In genomic region chrX:1451676-1452496, GRCh38 we compare ENCODE assay signal across 8 cellular contexts. TPM values are rescaled to one million over a fixed set of nuclear protein-coding genes. Genes with fewer than 3 reads are reported as not detected.
DNase-seq lines count a peak whose midpoint lies in the region; ATAC-seq and TF ChIP-seq lines count a peak whose summit lies in the region.

No MANE protein-coding gene starts in this region.

- H3F3A ChIP-seq in SK-N-SH (replicated peaks; ENCODE audit: insufficient read depth): peaks cover 8% of the 10 kb centered on the region

- H3K27ac ChIP-seq in SK-N-SH (ENCODE audit: low read depth in 2 of 2, low read length in 1 of 2) (peak overlapping the region in 1 of 2 experiments; percentile 75; a peak in 1 of 4 replicates), ascending aorta (peak overlapping the region; percentile 75 to 82), thoracic aorta (peak overlapping the region; percentile 60)

- H3K9me3 ChIP-seq in SK-N-SH: no peaks in the 10 kb centered on the region
- H3K9me3 ChIP-seq in ascending aorta: no peaks in the 10 kb centered on the region
- H3K9me3 ChIP-seq in thoracic aorta: no peaks in the 10 kb centered on the region

- DNase-seq in SK-N-SH (no peak), ascending aorta (ENCODE audit: low spot score in 2 of 2) (peak in 1 of 2 donors; percentile 64), left lobe of liver (ENCODE audit: low spot score) (peak; percentile 47), thoracic aorta (ENCODE audit: low spot score) (no peak), GM20000 (ENCODE audit: low spot score) (no peak)

- H3K36me3 ChIP-seq in SK-N-SH (replicated peaks in 1 of 2; ENCODE audit: control insufficient read depth in 1 of 2, insufficient read depth in 2 of 2, low read length in 1 of 2): peaks cover 0 to 4% of the 10 kb centered on the region in 2 experiments
- no peaks in the 10 kb centered on the region for H3K36me3 ChIP-seq in ascending aorta
- no peaks in the 10 kb centered on the region for H3K36me3 ChIP-seq in thoracic aorta

- TF ChIP-seq EP300 in SK-N-SH (IDR thresholded peaks at IDR 0.05; ENCODE audit: borderline replicate concordance in 1 of 2, low read depth in 1 of 2, low read length in 1 of 2): no peak

- H3K27me3 ChIP-seq in SK-N-SH (ENCODE audit: insufficient read depth): peaks cover 16% of the 10 kb centered on the region; the same call in 1 of the 2 replicates
- no peaks in the 10 kb centered on the region for H3K27me3 ChIP-seq in ascending aorta
- H3K27me3 ChIP-seq in thoracic aorta (replicated peaks; ENCODE audit: insufficient read depth): no peaks in the 10 kb centered on the region

- CTCF ChIA-PET in SK-N-SH (lab: Yijun Ruan, JAX): no interaction called here

- intact Hi-C loops in ascending aorta (cut with DNase I): loop anchor here (2.0 to 10.0 kb wide), 5 partner anchors 870 to 1363 kb away; partner anchors contain the start of genes DHRSX, PPP2R3B and ZBED1

- H3K79me2 ChIP-seq in SK-N-SH (ENCODE audit: insufficient read depth): peaks cover 43% of the 10 kb centered on the region

- 0 out of 2 replicates have a peak, but pooled peaks cover 3% of the 10 kb centered on the region for H4K20me1 ChIP-seq in SK-N-SH (ENCODE audit: insufficient read depth)

- ATAC-seq in SK-N-SH treated with all-trans-retinoic acid at 6 μM for 48 hours: no peak
- no peak for ATAC-seq in left lobe of liver
- no peak for ATAC-seq in thoracic aorta (ENCODE audit: insufficient number of reproducible peaks, low FRiP score, low read depth)
- ATAC-seq in HG03175 (IDR thresholded peaks at IDR 0.05; ENCODE audit: unreplicated experiment): no peak
- ATAC-seq in GM21825 (IDR thresholded peaks at IDR 0.05; ENCODE audit: unreplicated experiment): no peak

- 12% methylated on average over 22 of the region's 23 CpGs for WGBS in SK-N-SH (ENCODE audit: low lambda C conversion rate)

- POLR2A ChIA-PET in SK-N-SH (lab: Yijun Ruan, JAX): no interaction called here

- H3K9me2 ChIP-seq in SK-N-SH: no peaks in the 10 kb centered on the region

- TF ChIP-seq CTCF in SK-N-SH (IDR thresholded peaks at IDR 0.05) (no peak), ascending aorta (IDR thresholded peaks at IDR 0.05) (no peak), thoracic aorta (IDR thresholded peaks at IDR 0.05) (no peak), GM20000 (IDR thresholded peaks at IDR 0.05; ENCODE audit: extremely low read depth, missing control alignments) (no peak)

- H3K4me1 ChIP-seq in SK-N-SH (ENCODE audit: control insufficient read depth in 1 of 2, insufficient read depth in 2 of 2, low read depth in 1 of 2, low read length in 1 of 2) (peaks cover 0 to 9% of the 10 kb centered on the region in 2 experiments; a peak in 1 of 4 replicates), ascending aorta (peaks cover 12 to 13% of the 10 kb centered on the region in 2 donors), thoracic aorta (ENCODE audit: control insufficient read depth in 1 of 2, low read depth in 2 of 2) (peaks cover 8 to 22% of the 10 kb centered on the region in 2 donors)

- H3K9ac ChIP-seq in SK-N-SH: peak overlapping the region; percentile 75

- H2AFZ ChIP-seq in SK-N-SH (ENCODE audit: low read depth): no peak overlapping the region

- peak overlapping the region; percentile 83 for H3K4me2 ChIP-seq in SK-N-SH

- no peak for TF ChIP-seq RAD21 in SK-N-SH (IDR thresholded peaks at IDR 0.05; ENCODE audit: low read length)

- H3K4me3 ChIP-seq in SK-N-SH (ENCODE audit: low read depth in 2 of 2, low read length in 1 of 2) (peak overlapping the region; percentile 75 to 83), ascending aorta (peak overlapping the region; percentile 89 to 100), thoracic aorta (peak overlapping the region; percentile 91)

TF ChIP-seq in SK-N-SH, 30 proteins besides CTCF, POLR2A, EP300 and RAD21 (continues in another document):
- TF ChIP-seq MXI1 (IDR thresholded peaks at IDR 0.05; ENCODE audit: low read depth, low read length): no peak
- no peak for TF ChIP-seq POLR2AphosphoS5 (IDR thresholded peaks at IDR 0.05; ENCODE audit: low read depth, low read length)
- TF ChIP-seq RFX5 (IDR thresholded peaks at IDR 0.05; ENCODE audit: low read length): no peak
- no peak for TF ChIP-seq JUND (IDR thresholded peaks at IDR 0.05)
- no peak for TF ChIP-seq TEAD4 (IDR thresholded peaks at IDR 0.05; ENCODE audit: borderline replicate concordance, insufficient read depth)
- no peak for TF ChIP-seq FOXJ3 (CRISPR knock-in tag; IDR thresholded peaks at IDR 0.05)
- TF ChIP-seq, protein P1, sequence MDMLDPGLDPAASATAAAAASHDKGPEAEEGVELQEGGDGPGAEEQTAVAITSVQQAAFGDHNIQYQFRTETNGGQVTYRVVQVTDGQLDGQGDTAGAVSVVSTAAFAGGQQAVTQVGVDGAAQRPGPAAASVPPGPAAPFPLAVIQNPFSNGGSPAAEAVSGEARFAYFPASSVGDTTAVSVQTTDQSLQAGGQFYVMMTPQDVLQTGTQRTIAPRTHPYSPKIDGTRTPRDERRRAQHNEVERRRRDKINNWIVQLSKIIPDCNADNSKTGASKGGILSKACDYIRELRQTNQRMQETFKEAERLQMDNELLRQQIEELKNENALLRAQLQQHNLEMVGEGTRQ (IDR thresholded peaks at IDR 0.05; ENCODE audit: borderline replicate concordance, low read depth, low read length): no peak
- TF ChIP-seq TAF1 (IDR thresholded peaks at IDR 0.05; ENCODE audit: borderline replicate concordance, low read depth, low read length): no peak
- no peak for TF ChIP-seq SIN3A (IDR thresholded peaks at IDR 0.05; ENCODE audit: borderline replicate concordance, low read depth, low read length)
- no peak for TF ChIP-seq CHD2 (IDR thresholded peaks at IDR 0.05; ENCODE audit: low read length, partially characterized antibody)
- TF ChIP-seq MAX (IDR thresholded peaks at IDR 0.05; ENCODE audit: low read depth): no peak
- no peak for TF ChIP-seq RXRA (IDR thresholded peaks at IDR 0.05; ENCODE audit: borderline replicate concordance, low read depth)

TF ChIP-seq in SK-N-SH treated with all-trans-retinoic acid at 6 μM for 48 hours, 23 proteins besides CTCF, POLR2A, EP300 and RAD21:
- TF ChIP-seq ZNF8 (CRISPR knock-in tag; IDR thresholded peaks at IDR 0.05) (no peak), CSDC2 (CRISPR knock-in tag; IDR thresholded peaks at IDR 0.05) (no peak), SNAI2 (CRISPR knock-in tag; IDR thresholded peaks at IDR 0.05) (no peak), PPARA (CRISPR knock-in tag; IDR thresholded peaks at IDR 0.05; ENCODE audit: borderline replicate concordance) (no peak), TCF4 (CRISPR knock-in tag; IDR thresholded peaks at IDR 0.05; ENCODE audit: borderline replicate concordance) (no peak), ESRRG (CRISPR knock-in tag; IDR thresholded peaks at IDR 0.05) (no peak), ZFP3 (CRISPR knock-in tag; IDR thresholded peaks at IDR 0.05) (no peak), BACH2 (CRISPR knock-in tag; IDR thresholded peaks at IDR 0.05; ENCODE audit: borderline replicate concordance) (no peak), ZNF70 (CRISPR knock-in tag; IDR thresholded peaks at IDR 0.05) (no peak), GLIS3 (CRISPR knock-in tag; IDR thresholded peaks at IDR 0.05) (no peak)
- TF ChIP-seq, protein P2, sequence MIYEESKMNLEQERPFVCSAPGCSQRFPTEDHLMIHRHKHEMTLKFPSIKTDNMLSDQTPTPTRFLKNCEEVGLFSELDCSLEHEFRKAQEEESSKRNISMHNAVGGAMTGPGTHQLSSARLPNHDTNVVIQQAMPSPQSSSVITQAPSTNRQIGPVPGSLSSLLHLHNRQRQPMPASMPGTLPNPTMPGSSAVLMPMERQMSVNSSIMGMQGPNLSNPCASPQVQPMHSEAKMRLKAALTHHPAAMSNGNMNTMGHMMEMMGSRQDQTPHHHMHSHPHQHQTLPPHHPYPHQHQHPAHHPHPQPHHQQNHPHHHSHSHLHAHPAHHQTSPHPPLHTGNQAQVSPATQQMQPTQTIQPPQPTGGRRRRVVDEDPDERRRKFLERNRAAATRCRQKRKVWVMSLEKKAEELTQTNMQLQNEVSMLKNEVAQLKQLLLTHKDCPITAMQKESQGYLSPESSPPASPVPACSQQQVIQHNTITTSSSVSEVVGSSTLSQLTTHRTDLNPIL (CRISPR knock-in tag; IDR thresholded peaks at IDR 0.05; ENCODE audit: low read depth): no peak

RNA-seq across cellular contexts. Expression of gene ASMTL, which starts 0.8 kb away (rescaled TPM):
- 34.7 and 37.7 TPM in 2 replicates for polyA plus RNA-seq in SK-N-SH (2012; rRNA removed)
- 18.0 and 22.9 TPM in 2 replicates for polyA plus RNA-seq in SK-N-SH (2012; cell fraction: cytosol; rRNA removed)
- 47.0 and 65.2 TPM in 2 replicates for polyA plus RNA-seq in SK-N-SH (2012; cell fraction: nucleus; rRNA removed)
- total RNA-seq in ascending aorta: 27.1 TPM
- total RNA-seq in left lobe of liver: 31.4 TPM
- total RNA-seq in thoracic aorta: 10 to 100 TPM; 30.8 to 43.5 TPM

RNA-seq across cellular contexts. Expression of gene SLC25A6, which starts 60.0 kb away (rescaled TPM):
- polyA plus RNA-seq in SK-N-SH (2012; rRNA removed): 819 and 981 TPM in 2 replicates
- 485 and 755 TPM in 2 replicates for polyA plus RNA-seq in SK-N-SH (2012; cell fraction: cytosol; rRNA removed)
- polyA plus RNA-seq in SK-N-SH (2012; cell fraction: nucleus; rRNA removed): 272 and 356 TPM in 2 replicates
- total RNA-seq in ascending aorta: 535 TPM
- total RNA-seq in left lobe of liver: 55.9 TPM
- 100 to 1,000 TPM; 172 to 211 TPM for total RNA-seq in thoracic aorta
